In the genomic region with DNA sequence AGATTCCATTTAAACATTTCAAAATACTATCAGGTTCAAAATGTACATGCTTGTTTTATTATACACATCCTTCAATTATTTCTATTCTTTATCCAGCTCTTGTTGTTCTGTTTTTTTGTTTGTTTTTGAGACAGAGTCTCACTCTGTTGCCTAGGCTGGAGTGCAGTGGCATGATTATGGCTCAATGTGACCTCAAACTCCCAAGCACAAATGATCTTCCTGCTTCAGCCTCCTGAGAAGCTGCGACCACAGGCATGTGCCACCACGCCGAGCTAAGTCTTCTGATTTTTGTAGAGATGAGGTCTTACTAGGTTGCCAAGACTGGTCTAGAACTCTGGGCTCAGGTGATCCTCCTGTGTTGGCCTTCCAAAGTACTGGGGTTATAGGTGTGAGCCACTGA, we compare ENCODE assay signal across 23 cellular contexts. TPM values are rescaled to one million over a fixed set of nuclear protein-coding genes. Genes with fewer than 3 reads are reported as not detected.
DNase-seq lines count a peak whose midpoint lies in the region; ATAC-seq, FAIRE-seq and TF ChIP-seq lines count a peak whose summit lies in the region.
"Had no signal": no experiment of that assay in that cellular context is flagged by ENCODE, and none has a peak within 500 bp of the region (broad histone marks: within the 10 kb centered on the region; RNA-seq: fewer than 3 reads in every experiment).

No MANE protein-coding gene starts in this region.

- ATAC-seq in activated CD8-positive, alpha-beta T cell treated with anti-CD3 and anti-CD28 coated beads, Interleukin-2, amount 10 ng/mL, durations not matched to agents 7 days and 5 days, result no peak
- ATAC-seq in activated CD8-positive, alpha-beta T cell treated with anti-CD3 and anti-CD28 coated beads for 36 hours, result no peak
- ATAC-seq in stimulated activated naive CD8-positive, alpha-beta T cell treated with anti-CD3 and anti-CD28 coated beads, Interleukin-15, amount 100 ng/mL, for 72 hours, result no peak
- ATAC-seq in stimulated activated naive CD8-positive, alpha-beta T cell treated with anti-CD3 and anti-CD28 coated beads, Interleukin-15, Interleukin-2, amounts not matched to agents 100 U/mL and 50 U/mL, for 24 hours, result no peak
- no peak for ATAC-seq in HG03520 (IDR thresholded peaks at IDR 0.05; ENCODE audit: unreplicated experiment)

- no peak for TF ChIP-seq CTCF in activated CD8-positive, alpha-beta T cell treated with anti-CD3 and anti-CD28 coated beads for 36 hours (IDR thresholded peaks at IDR 0.05)
- no peak for TF ChIP-seq CTCF in neutrophil (IDR thresholded peaks at IDR 0.05)

- intact Hi-C loops in activated CD8-positive, alpha-beta T cell treated with anti-CD3 and anti-CD28 coated beads for 36 hours (cut with micrococcal nuclease), result no loop called here

- H3K4me1 ChIP-seq in neutrophil (ENCODE audit: control insufficient read depth in 1 of 2, insufficient read depth in 1 of 2, low read depth in 1 of 2, low read length in 1 of 2) (peaks cover 12 to 20% of the 10 kb centered on the region in 2 experiments), small intestine (ENCODE audit: control insufficient read depth in 2 of 2, insufficient read depth in 1 of 2, low read depth in 1 of 2, low read length in 1 of 2) (peaks cover 0 to 3% of the 10 kb centered on the region in 2 donors)

- no peak for DNase-seq in activated CD8-positive, alpha-beta T cell treated with anti-CD3 and anti-CD28 coated beads, Interleukin-2, amount 10 ng/mL, durations not matched to agents 7 days and 5 days
- DNase-seq in activated CD8-positive, alpha-beta T cell treated with anti-CD3 and anti-CD28 coated beads for 36 hours, result no peak
- DNase-seq in stimulated activated naive CD8-positive, alpha-beta T cell treated with anti-CD3 and anti-CD28 coated beads, Interleukin-15, amount 100 ng/mL, for 72 hours, result no peak
- DNase-seq in stimulated activated naive CD8-positive, alpha-beta T cell treated with anti-CD3 and anti-CD28 coated beads, Interleukin-15, Interleukin-2, amounts not matched to agents 100 U/mL and 50 U/mL, for 24 hours, result no peak
- DNase-seq in stimulated activated CD4-positive, alpha-beta T cell treated with anti-CD3 and anti-CD28 coated beads, Interleukin-1b, Interleukin-23, amount 100 ng/mL, for 48 hours, result no peak
- no peak for DNase-seq in small intestine
- DNase-seq: ACHN, H7, Kasumi-1, NCI-H1417, NCI-H1694 treated with DMSO at 0.1 percent for 48 hours, NCI-H2081 treated with DMSO at 0.1 percent for 48 hours, NCI-H446 treated with DMSO at 0.1 percent for 48 hours, NCI-H526 treated with DMSO at 0.1 percent for 48 hours, OCI-M1, SHP77 treated with DMSO at 0.1 percent for 48 hours had no signal

- H3K9me3 ChIP-seq in neutrophil (no peaks in the 10 kb centered on the region), small intestine (ENCODE audit: control insufficient read depth, low read depth) (no peaks in the 10 kb centered on the region)

- no peak overlapping the region for H3K4me3 Mint-ChIP-seq in activated CD8-positive, alpha-beta T cell treated with anti-CD3 and anti-CD28 coated beads, Interleukin-2, amount 10 ng/mL, durations not matched to agents 7 days and 5 days
- no peak overlapping the region for H3K4me3 Mint-ChIP-seq in activated CD8-positive, alpha-beta T cell treated with anti-CD3 and anti-CD28 coated beads for 36 hours
- no peak overlapping the region for H3K4me3 Mint-ChIP-seq in stimulated activated naive CD8-positive, alpha-beta T cell treated with anti-CD3 and anti-CD28 coated beads, Interleukin-15, amount 100 ng/mL, for 72 hours

- H3K4me3 ChIP-seq in neutrophil (ENCODE audit: low read depth in 1 of 2, low read length in 1 of 2), result no peak overlapping the region
- H3K4me3 ChIP-seq in small intestine (ENCODE audit: low read depth in 1 of 2, low read length in 2 of 2), result no peak overlapping the region
- H3K4me3 ChIP-seq: SK-N-MC had no signal

- peaks cover 32% of the 10 kb centered on the region for H3K4me1 Mint-ChIP-seq in activated CD8-positive, alpha-beta T cell treated with anti-CD3 and anti-CD28 coated beads, Interleukin-2, amount 10 ng/mL, durations not matched to agents 7 days and 5 days (ENCODE audit: low read depth)
- H3K4me1 Mint-ChIP-seq in activated CD8-positive, alpha-beta T cell treated with anti-CD3 and anti-CD28 coated beads for 36 hours (ENCODE audit: low read depth), result peaks cover 24% of the 10 kb centered on the region
- peaks cover 32% of the 10 kb centered on the region for H3K4me1 Mint-ChIP-seq in stimulated activated naive CD8-positive, alpha-beta T cell treated with anti-CD3 and anti-CD28 coated beads, Interleukin-15, amount 100 ng/mL, for 72 hours

- H3K27me3 ChIP-seq in neutrophil, result no peaks in the 10 kb centered on the region
- no peaks in the 10 kb centered on the region for H3K27me3 ChIP-seq in small intestine (ENCODE audit: control insufficient read depth in 2 of 2, insufficient read depth in 2 of 2, low read length in 2 of 2)

- H3K36me3 Mint-ChIP-seq in activated CD8-positive, alpha-beta T cell treated with anti-CD3 and anti-CD28 coated beads, Interleukin-2, amount 10 ng/mL, durations not matched to agents 7 days and 5 days (ENCODE audit: low read depth), result peaks cover 30% of the 10 kb centered on the region
- peaks cover 28% of the 10 kb centered on the region for H3K36me3 Mint-ChIP-seq in activated CD8-positive, alpha-beta T cell treated with anti-CD3 and anti-CD28 coated beads for 36 hours (ENCODE audit: low read depth)

- H3K27ac ChIP-seq in neutrophil (peak overlapping the region; percentile 33), small intestine (ENCODE audit: low read depth in 1 of 2, low read length in 1 of 2) (no peak overlapping the region)
- H3K27ac ChIP-seq: 22Rv1, C4-2B, SK-N-MC had no signal

- H3K27me3 Mint-ChIP-seq in activated CD8-positive, alpha-beta T cell treated with anti-CD3 and anti-CD28 coated beads, Interleukin-2, amount 10 ng/mL, durations not matched to agents 7 days and 5 days (ENCODE audit: low read depth), result no peaks in the 10 kb centered on the region
- no peaks in the 10 kb centered on the region for H3K27me3 Mint-ChIP-seq in activated CD8-positive, alpha-beta T cell treated with anti-CD3 and anti-CD28 coated beads for 36 hours
- H3K27me3 Mint-ChIP-seq in stimulated activated naive CD8-positive, alpha-beta T cell treated with anti-CD3 and anti-CD28 coated beads, Interleukin-15, amount 100 ng/mL, for 72 hours, result no peaks in the 10 kb centered on the region

- 98 to 100% (median 100%) methylated on average over 3 of the region's 3 CpGs for WGBS in small intestine, 3 donors

- H3K36me3 ChIP-seq in neutrophil (peaks cover 32% of the 10 kb centered on the region), small intestine (ENCODE audit: control insufficient read depth in 2 of 2, insufficient read depth in 2 of 2, low read length in 2 of 2) (peaks cover 2 to 4% of the 10 kb centered on the region in 2 donors)

- H3K27ac Mint-ChIP-seq in activated CD8-positive, alpha-beta T cell treated with anti-CD3 and anti-CD28 coated beads, Interleukin-2, amount 10 ng/mL, durations not matched to agents 7 days and 5 days, result peak overlapping the region; percentile 3
- H3K27ac Mint-ChIP-seq in activated CD8-positive, alpha-beta T cell treated with anti-CD3 and anti-CD28 coated beads for 36 hours, result no peak overlapping the region
- H3K27ac Mint-ChIP-seq in stimulated activated naive CD8-positive, alpha-beta T cell treated with anti-CD3 and anti-CD28 coated beads, Interleukin-15, amount 100 ng/mL, for 72 hours, result peak overlapping the region; percentile 60 to 73

- CTCF ChIA-PET in activated CD8-positive, alpha-beta T cell treated with anti-CD3 and anti-CD28 coated beads, Interleukin-2, amount 10 ng/mL, durations not matched to agents 7 days and 5 days (lab: Charles Lee), result interaction anchor here (1.4 kb wide), 1 partner anchor 97 kb away, joined by 4 read pairs; no protein-coding TSS in a partner anchor
- CTCF ChIA-PET in activated CD8-positive, alpha-beta T cell treated with anti-CD3 and anti-CD28 coated beads for 36 hours (lab: Charles Lee), result no interaction called here

- POLR2A ChIA-PET in activated CD8-positive, alpha-beta T cell treated with anti-CD3 and anti-CD28 coated beads, Interleukin-2, amount 10 ng/mL, durations not matched to agents 7 days and 5 days (lab: Charles Lee), result no interaction called here
- POLR2A ChIA-PET in activated CD8-positive, alpha-beta T cell treated with anti-CD3 and anti-CD28 coated beads for 36 hours (lab: Charles Lee), result interaction anchor here (0.5 to 0.8 kb wide), 2 partner anchors 9 to 14 kb away, joined by 3 to 5 read pairs; no protein-coding TSS in a partner anchor

- H3K9me3 Mint-ChIP-seq in activated CD8-positive, alpha-beta T cell treated with anti-CD3 and anti-CD28 coated beads, Interleukin-2, amount 10 ng/mL, durations not matched to agents 7 days and 5 days (ENCODE audit: insufficient read depth), result no peaks in the 10 kb centered on the region
- no peaks in the 10 kb centered on the region for H3K9me3 Mint-ChIP-seq in activated CD8-positive, alpha-beta T cell treated with anti-CD3 and anti-CD28 coated beads for 36 hours
- no peaks in the 10 kb centered on the region for H3K9me3 Mint-ChIP-seq in stimulated activated naive CD8-positive, alpha-beta T cell treated with anti-CD3 and anti-CD28 coated beads, Interleukin-15, amount 100 ng/mL, for 72 hours

- no peak for FAIRE-seq in small intestine (lab: Jason Lieb, UNC)
- FAIRE-seq: G401.6, GM19239 had no signal

RNA-seq across cellular contexts. Expression of a gene that starts 44.1 kb away (rescaled TPM):
- total RNA-seq in activated CD8-positive, alpha-beta T cell treated with anti-CD3 and anti-CD28 coated beads, Interleukin-2, amount 10 ng/mL, durations not matched to agents 7 days and 5 days, result 10 to 100 TPM; 21.3 to 26.7 TPM
- 10 to 100 TPM; 13.3 to 16.4 TPM for total RNA-seq in activated CD8-positive, alpha-beta T cell treated with anti-CD3 and anti-CD28 coated beads for 36 hours
- polyA plus RNA-seq in small intestine, result 10 to 100 TPM; 19.5 to 27.3 (median 23.5) TPM

RNA-seq across cellular contexts. Expression of a gene that starts 56.3 kb away (rescaled TPM):
- 100 to 1,000 TPM; 300 to 308 TPM for total RNA-seq in activated CD8-positive, alpha-beta T cell treated with anti-CD3 and anti-CD28 coated beads, Interleukin-2, amount 10 ng/mL, durations not matched to agents 7 days and 5 days
- 100 to 1,000 TPM; 683 to 709 TPM for total RNA-seq in activated CD8-positive, alpha-beta T cell treated with anti-CD3 and anti-CD28 coated beads for 36 hours
- 100 to 1,000 TPM in 2 of 3 donors, 10 to 100 TPM in 1; 77.6 to 476 (median 130) TPM for polyA plus RNA-seq in small intestine
